Comparison of ENCODE assay signal across 9 cellular contexts in the genomic region with DNA sequence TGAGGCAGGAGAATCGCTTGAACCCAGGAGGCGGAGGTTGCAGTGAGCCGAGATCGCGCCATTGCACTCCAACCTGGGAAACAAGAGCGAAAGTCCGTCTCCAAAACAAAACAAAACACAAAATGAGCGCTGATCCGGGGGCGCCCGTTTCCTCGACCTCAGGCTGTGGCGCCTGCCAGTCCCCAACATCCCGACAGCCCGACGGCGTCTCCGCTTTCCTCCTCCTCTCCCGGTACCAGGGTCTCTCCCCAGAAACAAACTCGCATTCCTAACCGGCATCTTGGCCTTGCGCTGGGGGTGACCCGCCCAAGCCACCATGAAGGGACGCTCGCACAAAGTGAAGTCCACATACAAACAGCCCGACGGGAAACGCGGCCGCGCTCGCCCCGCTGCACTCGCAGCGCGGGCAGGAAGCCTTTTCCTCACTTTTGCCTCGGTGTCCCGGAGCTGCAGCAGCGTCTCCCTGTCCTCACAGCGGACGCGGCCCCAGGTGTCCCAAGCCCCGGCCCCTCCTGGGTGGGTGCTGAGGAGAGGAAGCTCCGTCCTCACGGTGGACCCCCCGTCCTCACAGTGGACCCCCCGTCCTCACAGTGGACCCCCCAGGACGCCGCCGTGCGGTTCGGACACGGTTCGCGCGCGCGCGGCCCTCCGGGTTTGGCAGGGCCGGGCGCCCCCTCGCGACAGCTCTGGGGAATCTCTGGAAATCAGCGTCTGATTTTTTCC. TPM values are rescaled to one million over a fixed set of nuclear protein-coding genes. Genes with fewer than 3 reads are reported as not detected.
DNase-seq lines count a peak whose midpoint lies in the region; ATAC-seq, FAIRE-seq and TF ChIP-seq lines count a peak whose summit lies in the region.
"Not testable (repeated sequence)": the region's sequence is repeated elsewhere in the genome, so short reads cannot be mapped to it uniquely, and the experiment has no call there.
"Had no signal": no experiment of that assay in that cellular context is flagged by ENCODE, and none has a peak within 500 bp of the region (broad histone marks: within the 10 kb centered on the region; RNA-seq: fewer than 3 reads in every experiment).

No MANE protein-coding gene starts in this region.

- dilution Hi-C loops in endothelial cell of umbilical vein (cut with MboI; ENCODE audit: extremely low pct_ligation_motif_present, low sequenced_read_pairs) = not testable (repeated sequence)

- not testable (repeated sequence) for H3K9me1 ChIP-seq in endothelial cell of umbilical vein (replicated peaks; ENCODE audit: control insufficient read depth, extremely low read depth, insufficient read depth, low read length)

- not testable (repeated sequence) for H3K79me2 ChIP-seq in endothelial cell of umbilical vein (ENCODE audit: control insufficient read depth, insufficient read depth, low read length)

- peak overlapping the region; percentile 64 for H3K4me2 ChIP-seq in endothelial cell of umbilical vein (ENCODE audit: insufficient read depth, low read length)

- H3K9me3 ChIP-seq in endothelial cell of umbilical vein (replicated peaks; ENCODE audit: control insufficient read depth, insufficient read depth, low read length); psoas muscle; thoracic aorta: not testable (repeated sequence)

- intact Hi-C loops in endothelial cell of umbilical vein (cut with micrococcal nuclease) = loop anchor here (2.0 kb wide), 1 partner anchor 63 kb away; no protein-coding TSS in a partner anchor
- intact Hi-C loops in psoas muscle (cut with DNase I) = not testable (repeated sequence)

- H3K27ac ChIP-seq in endothelial cell of umbilical vein (ENCODE audit: insufficient read depth, low read depth, low read length); psoas muscle; thoracic aorta: not testable (repeated sequence)

- H3K4me3 ChIP-seq in endothelial cell of umbilical vein (replicated peaks in 1 of 3; ENCODE audit: insufficient read depth in 1 of 3, low read depth in 1 of 3, low read length in 3 of 3) = peak overlapping the region; percentile 45 to 53 (median 49)
- peak overlapping the region; percentile 61 for H3K4me3 ChIP-seq in psoas muscle
- H3K4me3 ChIP-seq in thoracic aorta = peak overlapping the region; percentile 66

- not testable (repeated sequence) for TF ChIP-seq POLR2A in endothelial cell of umbilical vein (IDR thresholded peaks at IDR 0.05; ENCODE audit: low read depth, low read length)

- not testable (repeated sequence) for FAIRE-seq in D721Med (lab: Jason Lieb, UNC)
- peak; percentile 44 for FAIRE-seq in endothelial cell of umbilical vein (lab: Jason Lieb, UNC)

- CTCF ChIA-PET in endothelial cell of umbilical vein (lab: Charles Lee) = interaction anchor here (0.5 to 1.2 kb wide), 2 partner anchors 15 to 887 kb away, joined by 3 to 6 read pairs; no protein-coding TSS in a partner anchor

- H2AFZ ChIP-seq in endothelial cell of umbilical vein (ENCODE audit: low read depth, low read length) = peak overlapping the region; percentile 92

- H3K4me1 ChIP-seq in endothelial cell of umbilical vein (ENCODE audit: control insufficient read depth, extremely low read depth, insufficient read depth, low read length); psoas muscle; thoracic aorta (ENCODE audit: control insufficient read depth in 1 of 2, low read depth in 2 of 2): not testable (repeated sequence)

- not testable (repeated sequence) for H4K20me1 ChIP-seq in endothelial cell of umbilical vein (replicated peaks; ENCODE audit: control insufficient read depth, extremely low read depth, insufficient read depth, low read length)

- H3K9ac ChIP-seq in endothelial cell of umbilical vein (replicated peaks; ENCODE audit: extremely low read depth, insufficient read depth, low read length) = not testable (repeated sequence)

- POLR2A ChIA-PET in endothelial cell of umbilical vein (lab: Charles Lee) = not testable (repeated sequence)

- H3K27me3 ChIP-seq in endothelial cell of umbilical vein (ENCODE audit: control insufficient read depth in 2 of 2, insufficient read depth in 2 of 2, low read length in 2 of 2); thoracic aorta (replicated peaks; ENCODE audit: insufficient read depth): not testable (repeated sequence)
- peaks cover 0 to 44% (median 0%) of the 10 kb centered on the region in 3 donors for H3K27me3 ChIP-seq in psoas muscle (ENCODE audit: insufficient read depth in 3 of 3, low read length in 2 of 3)

- ATAC-seq in SK-N-SH treated with all-trans-retinoic acid at 6 μM for 48 hours (peak; percentile 69), psoas muscle (peak in 2 of 4 donors; percentile 46 to 60)
- ATAC-seq in thoracic aorta (ENCODE audit: insufficient number of reproducible peaks, low FRiP score, low read depth) = not testable (repeated sequence)

- not testable (repeated sequence) for DNase-seq in D721Med (ENCODE audit: insufficient read length, low spot score); thoracic aorta (ENCODE audit: low spot score)
- DNase-seq in LHCN-M2 (ENCODE audit: low read depth) (peak; percentile 25), endothelial cell of umbilical vein (ENCODE audit: low read depth, low spot score) (peak; percentile 57), kidney tubule cell (ENCODE audit: low spot score) (peak; percentile 56), psoas muscle (peak; percentile 55 to 61)
- peak; percentile 27 for DNase-seq in activated effector memory CD4-positive, alpha-beta T cell treated with Interleukin-2 at 50 U/mL for 16 hours

- TF ChIP-seq CTCF in D721Med (IDR thresholded peaks at IDR 0.05; ENCODE audit: insufficient read depth, missing control alignments) (peak; percentile 60), endothelial cell of umbilical vein (IDR thresholded peaks at IDR 0.05; ENCODE audit: extremely low read depth in 1 of 2, insufficient read depth in 1 of 2, low read depth in 1 of 2, low read length in 2 of 2) (peak; percentile 60 to 74), psoas muscle (IDR thresholded peaks at IDR 0.05) (peak; percentile 42), thoracic aorta (IDR thresholded peaks at IDR 0.05) (peak; percentile 67)

- 2 to 9% (median 2%) methylated on average over 42 to 65 of the region's 65 CpGs for whole genome bisulfite sequencing in psoas muscle, 3 donors

- BruUV-seq in endothelial cell of umbilical vein (replicated peaks; lab: Mats Ljungman, UMichigan) = not testable (repeated sequence)

- not testable (repeated sequence) for H3K36me3 ChIP-seq in endothelial cell of umbilical vein (ENCODE audit: control insufficient read depth in 2 of 2, extremely low read depth in 1 of 2, insufficient read depth in 2 of 2, low read length in 2 of 2); psoas muscle (ENCODE audit: insufficient read depth in 1 of 2, low read depth in 1 of 2); thoracic aorta

RNA-seq across cellular contexts. Expression of a gene that starts 24.6 kb away (rescaled TPM):
- not detected in 2 replicates for total RNA-seq in LHCN-M2 (2014; rRNA removed)
- polyA plus RNA-seq in LHCN-M2 (2012) = not detected
- not detected in 2 replicates for total RNA-seq in endothelial cell of umbilical vein
- 0.18 and 0.45 TPM in 2 replicates for polyA plus RNA-seq in endothelial cell of umbilical vein
- 0.03 and 0.08 TPM in 2 replicates for polyA plus RNA-seq in endothelial cell of umbilical vein (2011; cell fraction: cytosol; rRNA removed)
- 0.52 and 0.58 TPM in 2 replicates for polyA plus RNA-seq in endothelial cell of umbilical vein (2011; cell fraction: nucleus; rRNA removed)
- polyA plus RNA-seq in endothelial cell of umbilical vein (2012) = not detected in 2 replicates
- polyA minus RNA-seq in endothelial cell of umbilical vein = not detected in 2 replicates
- polyA minus RNA-seq in endothelial cell of umbilical vein (2011; cell fraction: cytosol; rRNA and poly(A)+ RNA removed) = not detected
- polyA minus RNA-seq in endothelial cell of umbilical vein (2011; cell fraction: nucleus; rRNA and poly(A)+ RNA removed) = 0.43 TPM in 1 of 2 replicates, not detected in the other
- not detected for total RNA-seq in psoas muscle
- polyA plus RNA-seq in psoas muscle = under 1 TPM in 2 of 3 donors, not detected in 1; 0.06 to 0.07 TPM
- total RNA-seq in thoracic aorta = not detected
- total RNA-seq: HT1080 had no signal
